16 cellular contexts compared by ENCODE assay signal in the genomic region with DNA sequence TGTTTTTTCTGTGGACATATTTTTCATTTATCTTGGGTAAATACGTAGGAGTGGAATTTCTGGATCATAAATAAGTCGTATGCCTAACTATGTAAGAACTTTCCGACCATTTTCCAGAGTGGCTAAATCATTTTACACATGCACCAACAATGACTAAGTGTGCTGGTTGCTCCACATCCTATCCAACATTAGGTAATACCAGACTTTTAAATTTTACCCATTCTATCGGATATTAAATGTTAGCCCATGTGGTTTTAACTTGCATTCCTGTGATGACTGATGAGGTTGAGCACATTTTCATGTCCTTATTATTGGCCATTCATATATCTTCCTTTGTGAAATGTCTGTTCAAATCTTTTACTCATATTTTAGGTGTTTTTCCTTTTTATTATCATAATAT.
DNase-seq lines count a peak whose midpoint lies in the region; FAIRE-seq and TF ChIP-seq lines count a peak whose summit lies in the region.
"Had no signal": no experiment of that assay in that cellular context is flagged by ENCODE, and none has a peak within 500 bp of the region (broad histone marks: within the 10 kb centered on the region; RNA-seq: fewer than 3 reads in every experiment).

No MANE protein-coding gene starts in this region.

- H3K36me3 ChIP-seq in mammary epithelial cell (ENCODE audit: insufficient read depth, low read length) (no peaks in the 10 kb centered on the region), keratinocyte (ENCODE audit: control insufficient read depth in 2 of 2, extremely low read depth in 1 of 2, insufficient read depth in 2 of 2, low read length in 2 of 2) (no peaks in the 10 kb centered on the region)
- H3K36me3 ChIP-seq: SJSA1 had no signal

- H3K27me3 Mint-ChIP-seq in activated T-cell treated with anti-CD3 and anti-CD28 coated beads, Interleukin-2, amount 50 U/mL, for 24 hours = peaks cover 6% of the 10 kb centered on the region
- H3K27me3 Mint-ChIP-seq: dendritic cell treated with granulocyte-macrophage colony-stimulating factor and Interleukin-4, amounts not matched to agents 40 ng/mL and 50 ng/mL, for 4 days had no signal

- no peaks in the 10 kb centered on the region for H3K9me3 Mint-ChIP-seq in activated T-cell treated with anti-CD3 and anti-CD28 coated beads, Interleukin-2, amount 50 U/mL, for 24 hours
- H3K9me3 Mint-ChIP-seq: activated naive CD8-positive, alpha-beta T cell treated with anti-CD3 and anti-CD28 coated beads, Interleukin-2, amount 50 U/mL, for 24 hours; dendritic cell treated with granulocyte-macrophage colony-stimulating factor and Interleukin-4, amounts not matched to agents 40 ng/mL and 50 ng/mL, for 4 days had no signal

- H3K9me3 ChIP-seq in mammary epithelial cell (replicated peaks; ENCODE audit: insufficient read depth, low read length) (no peaks in the 10 kb centered on the region), keratinocyte (ENCODE audit: control insufficient read depth, low read depth, low read length) (no peaks in the 10 kb centered on the region)
- H3K9me3 ChIP-seq: SJSA1 had no signal

- no peaks in the 10 kb centered on the region for H3K9me1 ChIP-seq in keratinocyte (ENCODE audit: control insufficient read depth, extremely low read depth, insufficient read depth, low read length)

- CTCF ChIA-PET in mammary epithelial cell (lab: Charles Lee; ENCODE audit: low non-redundant PET) = no interaction called here

- TF ChIP-seq CTCF in AG09319 (IDR thresholded peaks at IDR 0.05; ENCODE audit: low read depth, low read length) = no peak
- TF ChIP-seq CTCF in mammary epithelial cell (conservative IDR thresholded peaks at IDR 0.05 in 1 of 2, IDR thresholded peaks at IDR 0.05 in 1 of 2; ENCODE audit: extremely low read depth in 1 of 2, insufficient read depth in 1 of 2, low read depth in 1 of 2, low read length in 2 of 2) = no peak
- no peak for TF ChIP-seq CTCF in keratinocyte (optimal IDR thresholded peaks at IDR 0.05 in 1 of 3, IDR thresholded peaks at IDR 0.05 in 1 of 3, conservative IDR thresholded peaks at IDR 0.05 in 1 of 3; ENCODE audit: extremely low read depth in 1 of 3, insufficient read depth in 2 of 3, low read length in 3 of 3)

- no peak overlapping the region for H3K27ac Mint-ChIP-seq in activated T-cell treated with anti-CD3 and anti-CD28 coated beads, Interleukin-2, amount 50 U/mL, for 24 hours
- H3K27ac Mint-ChIP-seq: activated naive CD8-positive, alpha-beta T cell treated with anti-CD3 and anti-CD28 coated beads, Interleukin-2, amount 50 U/mL, for 24 hours; dendritic cell treated with granulocyte-macrophage colony-stimulating factor and Interleukin-4, amounts not matched to agents 40 ng/mL and 50 ng/mL, for 4 days had no signal

- no peaks in the 10 kb centered on the region for H3K4me1 Mint-ChIP-seq in activated T-cell treated with anti-CD3 and anti-CD28 coated beads, Interleukin-2, amount 50 U/mL, for 24 hours (ENCODE audit: low read depth)
- H3K4me1 Mint-ChIP-seq: activated naive CD8-positive, alpha-beta T cell treated with anti-CD3 and anti-CD28 coated beads, Interleukin-2, amount 50 U/mL, for 24 hours had no signal

- H3K36me3 Mint-ChIP-seq in activated T-cell treated with anti-CD3 and anti-CD28 coated beads, Interleukin-2, amount 50 U/mL, for 24 hours (ENCODE audit: low read depth) = no peaks in the 10 kb centered on the region

- H3K27ac ChIP-seq in mammary epithelial cell (ENCODE audit: insufficient read depth, low read depth, low read length) (peak overlapping the region; percentile 95), keratinocyte (ENCODE audit: control insufficient read depth, insufficient read depth, low read length) (peak overlapping the region; percentile 81)
- H3K27ac ChIP-seq: parathyroid adenoma, SJSA1 had no signal

- H4K20me1 ChIP-seq in mammary epithelial cell (ENCODE audit: insufficient read depth, low read length) = no peaks in the 10 kb centered on the region
- H4K20me1 ChIP-seq in keratinocyte (ENCODE audit: control insufficient read depth, extremely low read depth, insufficient read depth, low read length) = no peaks in the 10 kb centered on the region

- intact Hi-C loops in mammary epithelial cell (cut with micrococcal nuclease) = loop anchor here (1.0 kb wide), 1 partner anchor 69 kb away; a partner anchor contains a TSS
- intact Hi-C loops in head of caudate nucleus (cut with DNase I) = no loop called here

- WGBS in mammary epithelial cell (ENCODE audit: low coverage, missing lambda C conversion rate) = 2% methylated on average over 4 of the region's 4 CpGs

- H2AFZ ChIP-seq in mammary epithelial cell (ENCODE audit: low read depth, low read length) (no peak overlapping the region), keratinocyte (ENCODE audit: control insufficient read depth, low read length) (no peak overlapping the region)
- H2AFZ ChIP-seq: parathyroid adenoma had no signal

- dilution Hi-C loops in mammary epithelial cell (cut with HindIII; ENCODE audit: low sequenced_read_pairs) (loop anchor here (25.0 kb wide), 1 partner anchor 110 kb away; no protein-coding TSS in a partner anchor), keratinocyte (cut with MboI; ENCODE audit: extremely low pct_ligation_motif_present, low sequenced_read_pairs) (no loop called here)

- in situ Hi-C loops in mammary epithelial cell (cut with MboI; ENCODE audit: low sequenced_read_pairs in 2 of 2) = no loop called here

- H3K9ac ChIP-seq in mammary epithelial cell (ENCODE audit: insufficient read depth, low read length) (peak overlapping the region; percentile 33), keratinocyte (ENCODE audit: control insufficient read depth, extremely low read depth, insufficient read depth, low read length) (peak overlapping the region; percentile 42)
- H3K9ac ChIP-seq: parathyroid adenoma had no signal

- no peaks in the 10 kb centered on the region for H3K27me3 ChIP-seq in mammary epithelial cell (ENCODE audit: insufficient read depth, low read length)
- H3K27me3 ChIP-seq in keratinocyte (ENCODE audit: control insufficient read depth, extremely low read depth, insufficient read depth, low read length) = no peaks in the 10 kb centered on the region
- H3K27me3 ChIP-seq: SJSA1 had no signal

- peak overlapping the region; percentile 66 for H3K4me2 ChIP-seq in mammary epithelial cell (ENCODE audit: insufficient read depth, low read depth, low read length)
- peak overlapping the region; percentile 71 for H3K4me2 ChIP-seq in keratinocyte (ENCODE audit: control insufficient read depth, extremely low read depth, insufficient read depth, low read depth, low read length)

- H3K4me3 ChIP-seq in mammary epithelial cell (replicated peaks in 1 of 3; ENCODE audit: insufficient read depth in 1 of 3, low read depth in 2 of 3, low read length in 3 of 3) (peak overlapping the region in 1 of 3 experiments; percentile 28), keratinocyte (ENCODE audit: control insufficient read depth in 2 of 3, extremely low read depth in 1 of 3, insufficient read depth in 2 of 3, low read depth in 1 of 3, low read length in 3 of 3) (peak overlapping the region in 1 of 3 experiments; percentile 40)
- H3K4me3 ChIP-seq: SJSA1 had no signal

- H3K4me3 Mint-ChIP-seq in activated T-cell treated with anti-CD3 and anti-CD28 coated beads, Interleukin-2, amount 50 U/mL, for 24 hours = no peak overlapping the region
- H3K4me3 Mint-ChIP-seq: activated naive CD8-positive, alpha-beta T cell treated with anti-CD3 and anti-CD28 coated beads, Interleukin-2, amount 50 U/mL, for 24 hours; dendritic cell treated with granulocyte-macrophage colony-stimulating factor and Interleukin-4, amounts not matched to agents 40 ng/mL and 50 ng/mL, for 4 days had no signal

- no peaks in the 10 kb centered on the region for H3K79me2 ChIP-seq in mammary epithelial cell (ENCODE audit: insufficient read depth, low read length)
- no peaks in the 10 kb centered on the region for H3K79me2 ChIP-seq in keratinocyte (ENCODE audit: control insufficient read depth, insufficient read depth, low read length)
- H3K79me2 ChIP-seq: parathyroid adenoma had no signal

- H3K4me1 ChIP-seq in mammary epithelial cell (ENCODE audit: insufficient read depth, low read length) (peaks cover 14% of the 10 kb centered on the region), keratinocyte (ENCODE audit: control insufficient read depth, extremely low read depth, insufficient read depth, low read length) (peaks cover 15% of the 10 kb centered on the region)
- H3K4me1 ChIP-seq: parathyroid adenoma, SJSA1 had no signal

- no TSS peak for BruUV-seq in mammary epithelial cell (replicated peaks; lab: Mats Ljungman, UMichigan)

- peak; percentile 85 for FAIRE-seq in keratinocyte (lab: Jason Lieb, UNC)
- FAIRE-seq: frontal cortex had no signal

- DNase-seq in AG09319 (ENCODE audit: extremely low read depth, low read depth) = peak; percentile 53
- peak; percentile 69 for DNase-seq in LHCN-M2 (ENCODE audit: low read depth)
- peak; percentile 89 for DNase-seq in mammary epithelial cell
- DNase-seq in keratinocyte (ENCODE audit: low read depth, low spot score) = peak; percentile 80
- no peak for DNase-seq in KG1 (lab: John Stamatoyannopoulos, UW)
- DNase-seq in head of caudate nucleus = no peak
- DNase-seq in activated T-cell treated with anti-CD3 and anti-CD28 coated beads, Interleukin-2, amount 50 U/mL, for 24 hours = no peak
- DNase-seq in mesenteric fat pad (ENCODE audit: low spot score) = no peak
- DNase-seq: activated CD4-positive, alpha-beta T cell treated with anti-CD3 and anti-CD28 coated beads, Interleukin-2, amount 50 U/mL, for 4 hours; activated naive CD8-positive, alpha-beta T cell treated with anti-CD3 and anti-CD28 coated beads, Interleukin-2, amount 50 U/mL, for 24 hours; activated T-cell treated with anti-CD3 and anti-CD28 coated beads, Interleukin-2, amount 50 U/mL, for 48 hours; NCI-H2171 had no signal

Comparison
In these comparisons a context has a peak if more than half of its experiments do, and no peak if none do; other contexts are left out.
1. DNase-seq: peak in AG09319 (single experiment), LHCN-M2 (single experiment), mammary epithelial cell (single experiment) and keratinocyte (single experiment); none in KG1 (single experiment), head of caudate nucleus (0 of 42), activated T-cell treated with anti-CD3 and anti-CD28 coated beads, Interleukin-2, amount 50 U/mL, for 24 hours (single experiment) and mesenteric fat pad (single experiment).